ENCODE assay signal across 32 cellular contexts in the genomic region with DNA sequence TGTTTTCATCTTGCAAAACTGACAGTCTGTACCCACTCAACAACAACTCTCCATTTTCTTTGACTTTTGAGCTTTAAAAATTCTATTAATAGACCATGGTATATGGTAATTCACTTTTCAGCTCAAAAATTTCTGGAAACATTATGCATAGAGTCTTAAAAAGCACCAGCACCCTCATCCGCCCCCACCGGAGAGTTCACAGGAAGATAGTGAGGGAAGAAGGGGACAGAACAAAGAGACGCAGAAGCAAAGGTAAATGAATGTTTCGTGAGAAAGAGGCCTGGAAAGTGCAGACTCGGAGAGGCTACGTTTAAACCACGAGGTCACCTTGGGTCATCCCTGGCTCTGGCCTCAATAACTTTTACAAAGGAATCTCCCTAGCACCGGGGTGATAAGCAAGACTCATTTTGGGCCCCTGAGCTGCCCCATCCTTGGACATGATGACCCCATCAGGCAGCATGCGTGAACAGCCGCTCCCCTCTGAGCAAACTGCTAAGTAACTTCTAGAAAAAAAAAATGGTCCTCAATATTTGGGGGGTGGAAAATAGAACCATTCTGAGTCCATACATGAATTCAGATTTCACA.
"Had no signal": no experiment of that assay in that cellular context is flagged by ENCODE, and none has a peak within 500 bp of the region (broad histone marks: within the 10 kb centered on the region; RNA-seq: fewer than 3 reads in every experiment).

No MANE protein-coding gene starts in this region.

- H3K9ac ChIP-seq: SK-N-SH had no signal

- ATAC-seq: activated naive CD8-positive, alpha-beta T cell treated with anti-CD3 and anti-CD28 coated beads, Interleukin-2, amount 50 U/mL, for 24 hours; activated T-cell treated with anti-CD3 and anti-CD28 coated beads, Interleukin-2, amount 50 U/mL, for 4 hours; PC-3 had no signal

- DNase-seq: activated B cell treated with CpG ODN at 0.5 μM for 24 hours; activated CD4-positive, alpha-beta memory T cell treated with anti-CD3 and anti-CD28 coated beads for 36 hours; activated CD4-positive, alpha-beta T cell treated with anti-CD3 and anti-CD28 coated beads for 4 hours; activated CD4-positive, alpha-beta T cell treated with anti-CD3 and anti-CD28 coated beads, Interleukin-2, amount 50 U/mL, for 1 hour; activated CD4-positive, CD25-positive, alpha-beta regulatory T cell treated with anti-CD3 and anti-CD28 coated beads, Interleukin-2, amount 50 U/mL, for 72 hours; activated CD8-positive, alpha-beta memory T cell treated with anti-CD3 and anti-CD28 coated beads, Interleukin-2, amount 50 U/mL, for 4 hours; activated effector memory CD4-positive, alpha-beta T cell treated with Interleukin-2 at 50 U/mL for 16 hours; activated naive CD4-positive, alpha-beta T cell treated with anti-CD3 and anti-CD28 coated beads, Interleukin-2, amount 10 ng/mL, durations not matched to agents 7 days and 5 days; activated naive CD8-positive, alpha-beta T cell treated with anti-CD3 and anti-CD28 coated beads, Interleukin-2, amount 50 U/mL, for 24 hours; activated T-cell treated with anti-CD3 and anti-CD28 coated beads for 4 hours; activated T-cell treated with anti-CD3 and anti-CD28 coated beads, Interleukin-2, amount 50 U/mL, for 4 hours; anterior cingulate cortex; Karpas-422; KBM-7; NCI-H1105; NCI-H1417 treated with DMSO at 0.1 percent for 48 hours; NCI-H187 treated with DMSO at 0.1 percent for 48 hours; NCI-H2081 treated with DMSO at 0.1 percent for 48 hours; NCI-H226; NCI-H524 treated with DMSO at 0.1 percent for 48 hours; NCI-H748 treated with DMSO at 0.1 percent for 48 hours; NK-92 treated with Interleukin-12 subunit alpha and Interleukin-12 subunit beta, amount 100 ng/mL, for 24 hours; PC-3; Peyer's patch; RPMI8226; SHP77 treated with DMSO at 0.1 percent for 48 hours; SK-N-SH; T-helper 1 cell; T-helper 2 cell; T-helper 9 cell had no signal

- H3K36me3 ChIP-seq: Peyer's patch, SJSA1 had no signal

- H3K27ac ChIP-seq: Peyer's patch, SJSA1, VCaP had no signal

- H3K27me3 ChIP-seq: Peyer's patch, SJSA1 had no signal

- H3K4me3 ChIP-seq: Peyer's patch, SJSA1 had no signal

- H3K4me1 ChIP-seq: Peyer's patch, SJSA1 had no signal

- H3K9me3 ChIP-seq: Peyer's patch, SJSA1, SK-N-SH had no signal
